10 cellular contexts compared by ENCODE assay signal in genomic region chr14:64758025-64758521, GRCh38. TPM values are rescaled to one million over a fixed set of nuclear protein-coding genes. Genes with fewer than 3 reads are reported as not detected.
DNase-seq lines count a peak whose midpoint lies in the region; ATAC-seq and TF ChIP-seq lines count a peak whose summit lies in the region.
"Had no signal": no experiment of that assay in that cellular context is flagged by ENCODE, and none has a peak within 500 bp of the region (broad histone marks: within the 10 kb centered on the region; RNA-seq: fewer than 3 reads in every experiment).

No MANE protein-coding gene starts in this region.

- no peak overlapping the region for H3K27ac Mint-ChIP-seq in naive thymus-derived CD4-positive, alpha-beta T cell

- TF ChIP-seq CTCF in right atrium auricular region (IDR thresholded peaks at IDR 0.05) = no peak

- no peak for ATAC-seq in naive thymus-derived CD4-positive, alpha-beta T cell
- ATAC-seq in HG03432 (IDR thresholded peaks at IDR 0.05; ENCODE audit: unreplicated experiment) = no peak

- DNase-seq in H4 (ENCODE audit: low spot score) (peak; percentile 27), T-helper 9 cell (peak; percentile 62), right atrium auricular region (ENCODE audit: low spot score) (no peak), skeletal muscle cell (ENCODE audit: low read depth) (peak; percentile 36), C1 segment of cervical spinal cord (lab: John Stamatoyannopoulos, UW) (no peak), NCI-H82 (lab: John Stamatoyannopoulos, UW) (no peak)
- no peak for DNase-seq in naive thymus-derived CD4-positive, alpha-beta T cell
- DNase-seq: activated effector memory CD4-positive, alpha-beta T cell treated with Interleukin-2 at 50 U/mL for 16 hours had no signal

- H3K27me3 Mint-ChIP-seq in naive thymus-derived CD4-positive, alpha-beta T cell = peaks cover 0 to 19% (median 0%) of the 10 kb centered on the region in 5 donors

- peaks cover 0 to 53% (median 13%) of the 10 kb centered on the region in 7 donors for H3K4me1 Mint-ChIP-seq in naive thymus-derived CD4-positive, alpha-beta T cell

- H3K4me1 ChIP-seq in right atrium auricular region = peaks cover 0 to 63% of the 10 kb centered on the region in 2 donors
- peaks cover 0 to 70% of the 10 kb centered on the region in 2 donors for H3K4me1 ChIP-seq in naive thymus-derived CD4-positive, alpha-beta T cell (ENCODE audit: control insufficient read depth in 2 of 2, insufficient read depth in 2 of 2, low read length in 2 of 2)

- H3K4me3 ChIP-seq in right atrium auricular region (no peak overlapping the region), skeletal muscle cell (ENCODE audit: low read depth, low read length) (no peak overlapping the region)
- H3K4me3 ChIP-seq in naive thymus-derived CD4-positive, alpha-beta T cell (ENCODE audit: low read length) = no peak overlapping the region

- H3K27me3 ChIP-seq in right atrium auricular region = no peaks in the 10 kb centered on the region
- H3K27me3 ChIP-seq in naive thymus-derived CD4-positive, alpha-beta T cell (ENCODE audit: control insufficient read depth in 2 of 2, insufficient read depth in 2 of 2, low read length in 2 of 2) = no peaks in the 10 kb centered on the region

- H3K4me3 Mint-ChIP-seq in naive thymus-derived CD4-positive, alpha-beta T cell = no peak overlapping the region

- intact Hi-C loops in naive thymus-derived CD4-positive, alpha-beta T cell (cut with micrococcal nuclease) = no loop called here

- CTCF ChIA-PET in naive thymus-derived CD4-positive, alpha-beta T cell (lab: Charles Lee) = no interaction called here

- no peaks in the 10 kb centered on the region for H3K9me3 ChIP-seq in right atrium auricular region
- no peaks in the 10 kb centered on the region for H3K9me3 ChIP-seq in naive thymus-derived CD4-positive, alpha-beta T cell (ENCODE audit: control insufficient read depth in 2 of 3, low read length in 3 of 3)

- H3K9me3 Mint-ChIP-seq in naive thymus-derived CD4-positive, alpha-beta T cell = no peaks in the 10 kb centered on the region

- peak overlapping the region; percentile 61 to 67 for H3K27ac ChIP-seq in right atrium auricular region
- no peak overlapping the region for H3K27ac ChIP-seq in naive thymus-derived CD4-positive, alpha-beta T cell (ENCODE audit: low read depth, low read length)
- H3K27ac ChIP-seq: KMS-11 had no signal

- no peaks in the 10 kb centered on the region for H3K36me3 Mint-ChIP-seq in naive thymus-derived CD4-positive, alpha-beta T cell

- H3K36me3 ChIP-seq in right atrium auricular region = no peaks in the 10 kb centered on the region
- H3K36me3 ChIP-seq in naive thymus-derived CD4-positive, alpha-beta T cell (ENCODE audit: control insufficient read depth in 2 of 3, insufficient read depth in 3 of 3, low read length in 3 of 3) = no peaks in the 10 kb centered on the region

- POLR2A ChIA-PET in naive thymus-derived CD4-positive, alpha-beta T cell (lab: Charles Lee) = no interaction called here

RNA-seq across cellular contexts. Expression of gene PLEKHG3, which starts 53.8 kb away (rescaled TPM):
- total RNA-seq in H4 (2014; rRNA removed; shearing (Covaris generic)) = 4.6 and 8.9 TPM in 2 replicates
- total RNA-seq in right atrium auricular region = 10 to 100 TPM; 26.1 to 28.1 TPM
- total RNA-seq in naive thymus-derived CD4-positive, alpha-beta T cell = 10 to 100 TPM in 2 of 5 experiments, 1 to 10 TPM in 3; 1.2 to 43.6 (median 6.0) TPM
- polyA plus RNA-seq in naive thymus-derived CD4-positive, alpha-beta T cell = under 1 TPM; 0.17 to 0.44 TPM

Comparison
In these comparisons a context has a peak if more than half of its experiments do, and no peak if none do; other contexts are left out.
1. DNase-seq: peak in H4 (single experiment), T-helper 9 cell (single experiment) and skeletal muscle cell (single experiment); none in right atrium auricular region (single experiment), C1 segment of cervical spinal cord (0 of 14), NCI-H82 (single experiment) and naive thymus-derived CD4-positive, alpha-beta T cell (0 of 9).